Comparison of ENCODE assay signal across 14 cellular contexts in genomic region chr9:124149992-124150391, GRCh38.
DNase-seq lines count a peak whose midpoint lies in the region; ATAC-seq, FAIRE-seq and TF ChIP-seq lines count a peak whose summit lies in the region.
"Had no signal": no experiment of that assay in that cellular context is flagged by ENCODE, and none has a peak within 500 bp of the region (broad histone marks: within the 10 kb centered on the region; RNA-seq: fewer than 3 reads in every experiment).

No MANE protein-coding gene starts in this region.

- intact Hi-C loops in HepG2 (cut with micrococcal nuclease; ENCODE audit: unreplicated experiment), result no loop called here
- intact Hi-C loops in right lobe of liver (cut with DNase I), result no loop called here
- intact Hi-C loops in esophagus muscularis mucosa (cut with DNase I), result no loop called here

- H4K20me1 ChIP-seq in HepG2 (ENCODE audit: insufficient read depth, low read length), result no peaks in the 10 kb centered on the region

- no peaks in the 10 kb centered on the region for H3K36me3 ChIP-seq in HepG2 (replicated peaks in 1 of 2; ENCODE audit: control insufficient read depth in 1 of 2, insufficient read depth in 2 of 2, low read length in 2 of 2)
- H3K36me3 ChIP-seq in right lobe of liver, result no peaks in the 10 kb centered on the region
- H3K36me3 ChIP-seq in esophagus muscularis mucosa, result no peaks in the 10 kb centered on the region

- no peak overlapping the region for H2AFZ ChIP-seq in HepG2 (ENCODE audit: low read length)

- H3K4me3 ChIP-seq in HepG2 (replicated peaks in 1 of 3; ENCODE audit: insufficient read depth in 1 of 3, low read depth in 2 of 3, low read length in 3 of 3) (no peak overlapping the region), right lobe of liver (no peak overlapping the region), esophagus muscularis mucosa (no peak overlapping the region)
- H3K4me3 ChIP-seq: smooth muscle cell had no signal

- H3K9ac ChIP-seq in HepG2 (ENCODE audit: insufficient read depth, low read depth, low read length), result no peak overlapping the region

- H3K27me3 ChIP-seq in HepG2 (ENCODE audit: control insufficient read depth in 1 of 2, insufficient read depth in 2 of 2, low read length in 2 of 2) (no peaks in the 10 kb centered on the region; a peak in 1 of 5 replicates), right lobe of liver (no peaks in the 10 kb centered on the region), esophagus muscularis mucosa (peaks cover 0 to 13% (median 0%) of the 10 kb centered on the region in 4 donors)

- in situ Hi-C loops in HepG2 (cut with HindIII; ENCODE audit: extremely low pct_ligation_motif_present, low pct_unique_long_range_greater_than_20kb), result no loop called here

- H3K79me2 ChIP-seq in HepG2 (ENCODE audit: insufficient read depth, low read length), result no peaks in the 10 kb centered on the region

- H3K27ac ChIP-seq in HepG2 (ENCODE audit: extremely low read length, insufficient read depth, low read length) (no peak overlapping the region), right lobe of liver (no peak overlapping the region), esophagus muscularis mucosa (replicated peaks in 1 of 4) (no peak overlapping the region)
- H3K27ac ChIP-seq: HL-60 had no signal

- no peak for TF ChIP-seq RAD21 in HepG2 (CRISPR knock-in tag; IDR thresholded peaks at IDR 0.05)

- no peak for TF ChIP-seq POLR2A in HepG2 (IDR thresholded peaks at IDR 0.05; ENCODE audit: insufficient read depth in 1 of 2, low read depth in 2 of 2, low read length in 2 of 2)
- no peak for TF ChIP-seq POLR2A in right lobe of liver (IDR thresholded peaks at IDR 0.05)
- TF ChIP-seq POLR2A in esophagus muscularis mucosa (IDR thresholded peaks at IDR 0.05; ENCODE audit: low read depth), result no peak

- TF ChIP-seq EP300 in HepG2 (IDR thresholded peaks at IDR 0.05; ENCODE audit: low read depth in 2 of 2, low read length in 2 of 2) (no peak), HepG2 (CRISPR knock-in tag; IDR thresholded peaks at IDR 0.05; ENCODE audit: borderline replicate concordance) (no peak), esophagus muscularis mucosa (IDR thresholded peaks at IDR 0.05) (no peak)

- TF ChIP-seq CTCF in HepG2 (CRISPR knock-in tag; IDR thresholded peaks at IDR 0.05), result no peak
- TF ChIP-seq CTCF in right lobe of liver (IDR thresholded peaks at IDR 0.05), result no peak
- no peak for TF ChIP-seq CTCF in esophagus muscularis mucosa (IDR thresholded peaks at IDR 0.05)

- no peak overlapping the region for H3K4me2 ChIP-seq in HepG2 (ENCODE audit: low read depth, low read length)
- H3K4me2 ChIP-seq: smooth muscle cell had no signal

- ATAC-seq in HepG2 (no peak), right lobe of liver (no peak), GM18498 (IDR thresholded peaks at IDR 0.05; ENCODE audit: unreplicated experiment) (no peak), GM21619 (IDR thresholded peaks at IDR 0.05; ENCODE audit: unreplicated experiment) (no peak)

- BruUV-seq in HepG2 (replicated peaks; lab: Mats Ljungman, UMichigan), result no TSS peak

- WGBS in HepG2 (ENCODE audit: low lambda C conversion rate), result 0% methylated on average over 1 of the region's 1 CpG
- WGBS in right lobe of liver (ENCODE audit: insufficient coverage, low coverage, low lambda C conversion rate, missing lambda C conversion rate), result 19% methylated on average over 1 of the region's 1 CpG
- 41% methylated on average over 1 of the region's 1 CpG for WGBS in esophagus muscularis mucosa

- no peak for FAIRE-seq in HepG2 (lab: Jason Lieb, UNC)
- FAIRE-seq: islet of Langerhans had no signal

- DNase-seq in HepG2 (ENCODE audit: low spot score) (no peak), right lobe of liver (no peak), RKO (ENCODE audit: low spot score) (peak; percentile 50), esophagus muscularis mucosa (ENCODE audit: extremely low spot score) (peak; percentile 26), NCI-H226 (no peak), SKM-1 (lab: John Stamatoyannopoulos, UW; ENCODE audit: unreplicated experiment) (no peak)
- DNase-seq: activated naive CD8-positive, alpha-beta T cell treated with anti-CD3 and anti-CD28 coated beads, Interleukin-2, amount 10 ng/mL, durations not matched to agents 7 days and 5 days; activated T-cell treated with anti-CD3 and anti-CD28 coated beads for 4 hours; MM.1S had no signal

- H3K4me1 ChIP-seq in HepG2 (ENCODE audit: insufficient read depth, low read length), result peaks cover 13% of the 10 kb centered on the region
- H3K4me1 ChIP-seq in right lobe of liver, result no peaks in the 10 kb centered on the region
- H3K4me1 ChIP-seq in esophagus muscularis mucosa, result no peaks in the 10 kb centered on the region

- POLR2A ChIA-PET in HepG2 (lab: Yijun Ruan, JAX), result no interaction called here

- H3K9me3 ChIP-seq in HepG2 (ENCODE audit: low read length) (no peaks in the 10 kb centered on the region), right lobe of liver (no peaks in the 10 kb centered on the region), esophagus muscularis mucosa (no peaks in the 10 kb centered on the region)

- CTCF ChIA-PET in HepG2 (lab: Yijun Ruan, JAX; ENCODE audit: low intra/inter-chr PET ratio, low total read pairs), result no interaction called here

TF ChIP-seq in HepG2, 621 proteins besides CTCF, POLR2A, EP300 and RAD21 (continues in another document):
- no peak for TF ChIP-seq SMC3 (IDR thresholded peaks at IDR 0.05; ENCODE audit: low read length)
- TF ChIP-seq ZNF44 (CRISPR knock-in tag; IDR thresholded peaks at IDR 0.05), result no peak
- no peak for TF ChIP-seq KMT2B (CRISPR knock-in tag; IDR thresholded peaks at IDR 0.05)
- TF ChIP-seq MIER2 (CRISPR knock-in tag; IDR thresholded peaks at IDR 0.05), result peak; percentile 96
- TF ChIP-seq ZNF143 (CRISPR knock-in tag; IDR thresholded peaks at IDR 0.05), result no peak
- no peak for TF ChIP-seq THAP9 (CRISPR knock-in tag; IDR thresholded peaks at IDR 0.05; ENCODE audit: borderline replicate concordance)
- no peak for TF ChIP-seq RFXANK (CRISPR knock-in tag; IDR thresholded peaks at IDR 0.05)
- TF ChIP-seq SP2 (CRISPR knock-in tag; IDR thresholded peaks at IDR 0.05), result no peak
- TF ChIP-seq HMGXB3 (CRISPR knock-in tag; IDR thresholded peaks at IDR 0.05; ENCODE audit: borderline replicate concordance), result 0 out of 2 replicates have a peak, but pooled peaks have one; percentile 47
- no peak for TF ChIP-seq BATF2 (CRISPR knock-in tag; IDR thresholded peaks at IDR 0.05)

Comparison
In these comparisons a context has a peak if more than half of its experiments do, and no peak if none do; other contexts are left out.
1. DNase-seq: peak in RKO (single experiment) and esophagus muscularis mucosa (single experiment); none in HepG2 (single experiment), right lobe of liver (0 of 3), NCI-H226 (single experiment) and SKM-1 (single experiment).